In the genomic region with DNA sequence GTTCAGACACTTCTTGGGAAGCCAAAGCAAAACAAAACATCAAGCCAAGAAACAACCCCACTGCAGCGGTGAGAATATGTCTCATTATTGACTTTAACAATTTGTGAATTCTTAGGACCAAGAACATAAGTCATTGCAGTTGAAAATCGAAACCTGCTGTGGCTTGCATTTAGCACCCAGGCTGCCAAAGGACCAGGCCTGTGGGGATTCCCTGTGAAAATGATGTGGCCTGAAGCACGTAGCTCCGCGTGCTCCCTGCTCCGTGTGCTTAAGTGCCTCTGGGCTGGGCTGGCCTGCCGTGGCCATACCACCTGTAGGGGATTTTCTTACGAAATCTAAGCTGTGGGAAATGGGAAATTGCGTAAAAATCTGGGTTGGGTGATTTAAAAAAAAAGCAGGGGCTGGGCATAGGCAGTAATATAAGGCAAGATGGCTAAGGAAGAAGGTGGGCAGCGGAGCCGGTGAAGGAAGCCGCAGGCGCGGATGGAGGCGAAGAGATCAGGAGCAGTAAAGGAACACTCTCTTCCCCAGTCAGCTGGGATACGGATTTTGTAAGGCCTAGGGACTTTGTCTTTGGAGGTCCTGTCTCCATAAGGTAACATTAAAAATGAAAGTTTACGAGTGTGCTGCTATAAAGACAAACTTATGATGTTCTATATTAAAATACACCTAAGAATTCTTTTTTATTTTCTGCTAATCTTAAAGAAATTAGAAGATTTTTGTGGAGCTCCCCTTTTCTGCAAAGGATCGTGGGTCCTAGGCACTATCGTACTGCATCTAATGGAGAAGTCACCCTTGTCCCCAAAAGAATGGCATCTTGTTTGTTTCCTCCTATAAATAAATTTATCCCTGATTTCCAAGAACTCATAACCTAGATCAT, we compare ENCODE assay signal across 10 cellular contexts.
A peak's percentile ranks its signal among the peaks of the same experiment; 100 is the strongest.
DNase-seq lines count a peak whose midpoint lies in the region; ATAC-seq, FAIRE-seq and TF ChIP-seq lines count a peak whose summit lies in the region.
"Had no signal": no experiment of that assay in that cellular context is flagged by ENCODE, and none has a peak within 500 bp of the region (broad histone marks: within the 10 kb centered on the region; RNA-seq: fewer than 3 reads in every experiment).

No MANE protein-coding gene starts in this region.

- in situ Hi-C loops in astrocyte of the spinal cord (cut with HindIII; ENCODE audit: low sequenced_read_pairs): no loop called here

- H3K27ac ChIP-seq in vagina: no peak overlapping the region

- no peaks in the 10 kb centered on the region for H3K4me1 ChIP-seq in vagina

- H3K27me3 ChIP-seq in vagina: no peaks in the 10 kb centered on the region

- H3K9me3 ChIP-seq in vagina: no peaks in the 10 kb centered on the region

- TF ChIP-seq POLR2A in GM12892 (IDR thresholded peaks at IDR 0.05; ENCODE audit: low read depth, low read length) (no peak), GM12891 (IDR thresholded peaks at IDR 0.05; ENCODE audit: low read depth, low read length) (no peak), vagina (IDR thresholded peaks at IDR 0.05) (no peak)

- TF ChIP-seq CTCF in astrocyte of the spinal cord (IDR thresholded peaks at IDR 0.05; ENCODE audit: low read depth, low read length): no peak
- no peak for TF ChIP-seq CTCF in vagina (IDR thresholded peaks at IDR 0.05)

- DNase-seq in GM12892 (ENCODE audit: insufficient read length) (peak; percentile 24), astrocyte of the spinal cord (ENCODE audit: low read depth, low spot score) (peak; percentile 62), AML-193 (lab: John Stamatoyannopoulos, UW) (no peak), GM12891 (ENCODE audit: insufficient read length, low spot score) (no peak), NCI-H2227 (lab: John Stamatoyannopoulos, UW; ENCODE audit: unreplicated experiment) (no peak), vagina (ENCODE audit: extremely low spot score in 2 of 2) (no peak)
- DNase-seq: amniotic stem cell; naive thymus-derived CD8-positive, alpha-beta T cell had no signal

- H3K4me3 ChIP-seq in astrocyte of the spinal cord (ENCODE audit: low read depth, low read length): no peak overlapping the region
- no peak overlapping the region for H3K4me3 ChIP-seq in vagina

- intact Hi-C loops in vagina (cut with DNase I): no loop called here

- H3K36me3 ChIP-seq in vagina: no peaks in the 10 kb centered on the region

- ATAC-seq in GM19467 (IDR thresholded peaks at IDR 0.05; ENCODE audit: unreplicated experiment) (peak; percentile 72), HG03060 (IDR thresholded peaks at IDR 0.05; ENCODE audit: low read depth, unreplicated experiment) (peak; percentile 74)
- ATAC-seq: naive thymus-derived CD8-positive, alpha-beta T cell had no signal

- FAIRE-seq in GM12892 (lab: Jason Lieb, UNC) (peak; percentile 97), GM12891 (lab: Jason Lieb, UNC) (no peak)

TF ChIP-seq in GM12891, 5 proteins besides CTCF, POLR2A, EP300 and RAD21:
- TF ChIP-seq TAF1 (IDR thresholded peaks at IDR 0.05; ENCODE audit: low read depth, low read length) (no peak), POU2F2 (IDR thresholded peaks at IDR 0.05; ENCODE audit: low read depth, low read length) (no peak), PAX5 (IDR thresholded peaks at IDR 0.05; ENCODE audit: insufficient read depth, low read length, severe bottlenecking) (no peak), SPI1 (IDR thresholded peaks at IDR 0.05; ENCODE audit: low read depth, low read length) (no peak), POLR2AphosphoS5 (IDR thresholded peaks at IDR 0.05; ENCODE audit: low read depth, low read length) (no peak)

Comparison
In these comparisons a context has a peak if more than half of its experiments do, and no peak if none do; other contexts are left out.
1. DNase-seq: peak in GM12892 (single experiment) and astrocyte of the spinal cord (single experiment); none in AML-193 (0 of 2), GM12891 (single experiment), NCI-H2227 (single experiment) and vagina (0 of 2).